Comparison of ENCODE assay signal across 8 cellular contexts in genomic region chr18:10526211-10526949, GRCh38. TPM values are rescaled to one million over a fixed set of nuclear protein-coding genes. Genes with fewer than 3 reads are reported as not detected.
DNase-seq lines count a peak whose midpoint lies in the region; ATAC-seq and TF ChIP-seq lines count a peak whose summit lies in the region.

No MANE protein-coding gene starts in this region.

- peaks cover 3% of the 10 kb centered on the region for H3K27me3 Mint-ChIP-seq in neural crest cell (ENCODE audit: low read depth)

- H3K4me3 ChIP-seq in fibroblast of mammary gland (ENCODE audit: control insufficient read depth, low read depth, low read length) = peak overlapping the region; percentile 95
- peak overlapping the region; percentile 93 to 99 for H3K4me3 ChIP-seq in testis

- ATAC-seq in HG02870 (IDR thresholded peaks at IDR 0.05; ENCODE audit: unreplicated experiment) = peak; percentile 49

- H3K9me3 Mint-ChIP-seq in neural crest cell = no peaks in the 10 kb centered on the region

- peaks cover 4% of the 10 kb centered on the region for H3K4me1 ChIP-seq in testis

- no peaks in the 10 kb centered on the region for H3K36me3 Mint-ChIP-seq in neural crest cell (ENCODE audit: low read depth)

- H3K27ac Mint-ChIP-seq in neural crest cell (ENCODE audit: unreplicated experiment) = peak overlapping the region; percentile 83

- TF ChIP-seq POLR2A in testis (IDR thresholded peaks at IDR 0.05) = no peak

- H3K4me3 Mint-ChIP-seq in neural crest cell = peak overlapping the region; percentile 97

- 0 to 1% methylated on average over 15 to 29 of the region's 42 CpGs for WGBS in testis, 2 donors

- DNase-seq in GM13976 (ENCODE audit: low spot score) = peak; percentile 80
- DNase-seq in NCI-H2227 (lab: John Stamatoyannopoulos, UW; ENCODE audit: unreplicated experiment) = peak; percentile 80
- peak; percentile 70 to 74 for DNase-seq in activated T-cell treated with anti-CD3 and anti-CD28 coated beads, Interleukin-2, amount 50 U/mL, for 48 hours
- peak; percentile 19 for DNase-seq in fibroblast of mammary gland (ENCODE audit: low read depth)
- DNase-seq in neural crest cell (ENCODE audit: low read depth, low spot score) = peak; percentile 37
- DNase-seq in testis = peak; percentile 60

- TF ChIP-seq CTCF in 22Rv1 (IDR thresholded peaks at IDR 0.05) (no peak), GM13976 (IDR thresholded peaks at IDR 0.05; ENCODE audit: borderline replicate concordance, control extremely low read depth, extremely low read depth, insufficient read depth, missing control alignments) (no peak), fibroblast of mammary gland (conservative IDR thresholded peaks at IDR 0.05; ENCODE audit: control insufficient read depth, insufficient read depth, low read depth, low read length) (no peak), neural crest cell (conservative IDR thresholded peaks at IDR 0.05) (no peak), testis (IDR thresholded peaks at IDR 0.05) (no peak)

- H3K36me3 ChIP-seq in testis (ENCODE audit: low read depth, missing control alignments) = no peaks in the 10 kb centered on the region

- peaks cover 40% of the 10 kb centered on the region for H3K4me1 Mint-ChIP-seq in neural crest cell

- H3K27ac ChIP-seq in 22Rv1 (peak overlapping the region; percentile 70), testis (peak overlapping the region; percentile 83 to 95)

- intact Hi-C loops in testis (cut with DNase I; ENCODE audit: low total_unique reads) = loop anchor here (10.0 kb wide), 1 partner anchor 552 kb away; no protein-coding TSS in a partner anchor

- H3K9me3 ChIP-seq in testis = no peaks in the 10 kb centered on the region

- in situ Hi-C loops in GM13976 (cut with MboI; ENCODE audit: low sequenced_read_pairs, unreplicated experiment) = no loop called here

- H3K27me3 ChIP-seq in testis = no peaks in the 10 kb centered on the region

RNA-seq across cellular contexts. Expression of gene NAPG, which starts 0.6 kb away (rescaled TPM):
- 21.1 and 23.6 TPM in 2 replicates for total RNA-seq in neural crest cell
- 10 to 100 TPM; 33.5 to 40.3 TPM for total RNA-seq in testis
- polyA plus RNA-seq in testis (ENCODE audit: insufficient read depth, low read depth, low replicate concordance) = 19.5 TPM

Comparison
In these comparisons a context has a peak if more than half of its experiments do, and no peak if none do; other contexts are left out.
1. Peak in every context shown above with its lines: DNase-seq, ATAC-seq, H3K4me3 ChIP-seq and H3K27ac ChIP-seq.
2. DNase-seq: peak in every context shown above with its lines; median percentile 80 in GM13976; 80 in NCI-H2227; 72 in activated T-cell treated with anti-CD3 and anti-CD28 coated beads, Interleukin-2, amount 50 U/mL, for 48 hours; 60 in testis; 37 in neural crest cell; 19 in fibroblast of mammary gland.